22 cellular contexts compared by ENCODE assay signal in genomic region chr21:25936776-25937175, GRCh38.
DNase-seq lines count a peak whose midpoint lies in the region; TF ChIP-seq lines count a peak whose summit lies in the region.
"Had no signal": no experiment of that assay in that cellular context is flagged by ENCODE, and none has a peak within 500 bp of the region (broad histone marks: within the 10 kb centered on the region; RNA-seq: fewer than 3 reads in every experiment).

No MANE protein-coding gene starts in this region.

- no peaks in the 10 kb centered on the region for H3K9me2 ChIP-seq in hepatocyte (replicated peaks; ENCODE audit: insufficient read depth)

- H3K79me2 ChIP-seq in ACC112 (ENCODE audit: control insufficient read depth, insufficient read depth, low read length, unreplicated experiment): no peaks in the 10 kb centered on the region
- no peaks in the 10 kb centered on the region for H3K79me2 ChIP-seq in hepatocyte

- H3K27ac ChIP-seq in ACC112 (ENCODE audit: low read depth, low read length) (peak overlapping the region; percentile 30), mesodermal cell (ENCODE audit: low read depth, low read length, severe bottlenecking) (peak overlapping the region; percentile 26), hepatocyte (no peak overlapping the region)
- H3K27ac ChIP-seq: neutrophil had no signal

- no peak overlapping the region for H2AFZ ChIP-seq in ACC112 (ENCODE audit: low read length, unreplicated experiment)
- H2AFZ ChIP-seq in hepatocyte: no peak overlapping the region

- H3K36me3 ChIP-seq in ACC112 (ENCODE audit: insufficient read depth, low read length) (no peaks in the 10 kb centered on the region), mesodermal cell (ENCODE audit: control insufficient read depth, insufficient read depth, low read length) (peaks cover 5% of the 10 kb centered on the region), hepatocyte (replicated peaks; ENCODE audit: insufficient read depth, low read depth) (no peaks in the 10 kb centered on the region)
- H3K36me3 ChIP-seq: neutrophil had no signal

- H3K27me3 ChIP-seq in ACC112 (ENCODE audit: insufficient read depth, low read length) (no peaks in the 10 kb centered on the region), hepatocyte (no peaks in the 10 kb centered on the region)
- H3K27me3 ChIP-seq: MG63, neutrophil had no signal

- H4K20me1 ChIP-seq in hepatocyte (ENCODE audit: insufficient read depth, poor library complexity, severe bottlenecking): no peaks in the 10 kb centered on the region

- TF ChIP-seq CTCF in hepatocyte (IDR thresholded peaks at IDR 0.05; ENCODE audit: poor library complexity): no peak

- no peak overlapping the region for H3K4me3 ChIP-seq in ACC112 (ENCODE audit: low read depth, low read length)
- H3K4me3 ChIP-seq in mesodermal cell (ENCODE audit: extremely low read depth, insufficient read depth, low read length, poor library complexity, severe bottlenecking): no peak overlapping the region
- no peak overlapping the region for H3K4me3 ChIP-seq in hepatocyte
- H3K4me3 ChIP-seq: MG63 had no signal

- H3K9me3 ChIP-seq in mesodermal cell (ENCODE audit: control insufficient read depth, low read length): no peaks in the 10 kb centered on the region
- H3K9me3 ChIP-seq in hepatocyte (ENCODE audit: low read depth): no peaks in the 10 kb centered on the region
- H3K9me3 ChIP-seq: MG63, neutrophil had no signal

- H3K4me1 ChIP-seq in ACC112 (ENCODE audit: control insufficient read depth, insufficient read depth, low read length, unreplicated experiment) (peaks cover 45% of the 10 kb centered on the region), mesodermal cell (ENCODE audit: control insufficient read depth, insufficient read depth, low read length, poor library complexity, severe bottlenecking) (peaks cover 8% of the 10 kb centered on the region), hepatocyte (ENCODE audit: insufficient read depth) (peaks cover 7% of the 10 kb centered on the region)

- peak; percentile 42 for DNase-seq in M059J (ENCODE audit: low read depth)
- peak; percentile 61 for DNase-seq in dermis blood vessel endothelial cell
- DNase-seq in hepatocyte (ENCODE audit: low spot score): no peak
- DNase-seq in NCI-H510A (lab: John Stamatoyannopoulos, UW): no peak
- DNase-seq in stimulated activated CD4-positive, alpha-beta T cell treated with anti-CD3 and anti-CD28 coated beads, Interleukin-2, amount 100 ng/mL, for 24 hours: no peak
- DNase-seq in DMS153 treated with DMSO at 0.1 percent for 48 hours (lab: John Stamatoyannopoulos, UW; ENCODE audit: unreplicated experiment): no peak
- DNase-seq: activated CD4-positive, CD25-positive, alpha-beta regulatory T cell treated with anti-CD3 and anti-CD28 coated beads, Interleukin-2, amount 50 U/mL, for 72 hours; activated naive CD8-positive, alpha-beta T cell treated with anti-CD3 and anti-CD28 coated beads, Interleukin-2, amount 10 ng/mL, durations not matched to agents 7 days and 5 days; CD4-positive, alpha-beta T cell; central memory CD4-positive, alpha-beta T cell; DMS53; effector memory CD8-positive, alpha-beta T cell; H9; left cardiac atrium; MG63; NCI-H146; NCI-H774; OCI-M1; stimulated activated CD8-positive, alpha-beta memory T cell treated with anti-CD3 and anti-CD28 coated beads, Interleukin-4, amount 100 ng/mL, for 48 hours had no signal

- 80 to 100% methylated on average over 1 of the region's 2 CpGs for WGBS in mesodermal cell (ENCODE audit: insufficient coverage in 2 of 2), 2 experiments
- WGBS in hepatocyte (ENCODE audit: low lambda C conversion rate, missing lambda C conversion rate): 88% methylated on average over 2 of the region's 2 CpGs

- no peak overlapping the region for H3K4me2 ChIP-seq in hepatocyte

Comparison
In these comparisons a context has a peak if more than half of its experiments do, and no peak if none do; other contexts are left out.
1. DNase-seq: peak in M059J (single experiment) and dermis blood vessel endothelial cell (single experiment); none in hepatocyte (single experiment), NCI-H510A (single experiment), stimulated activated CD4-positive, alpha-beta T cell treated with anti-CD3 and anti-CD28 coated beads, Interleukin-2, amount 100 ng/mL, for 24 hours (0 of 2) and DMS153 treated with DMSO at 0.1 percent for 48 hours (single experiment).